8 cellular contexts compared by ENCODE assay signal in genomic region chr19:49113762-49114629, GRCh38. TPM values are rescaled to one million over a fixed set of nuclear protein-coding genes. Genes with fewer than 3 reads are reported as not detected.
DNase-seq lines count a peak whose midpoint lies in the region; ATAC-seq lines count a peak whose summit lies in the region.

Gene LIN7B (plus strand): TSS chr19:49114370. CDS start chr19:49114405, 35 bp downstream.

- peak within 1 kb of the TSS; percentile 83 for H3K4me3 ChIP-seq in right cardiac atrium (ENCODE audit: low read length)

- no peaks in the 10 kb centered on the region for H3K9me3 ChIP-seq in right cardiac atrium (ENCODE audit: control insufficient read depth, low read length)

- H3K27me3 ChIP-seq in right cardiac atrium (ENCODE audit: control insufficient read depth, insufficient read depth), result no peaks in the 10 kb centered on the region

- H3K4me1 ChIP-seq in right cardiac atrium (ENCODE audit: control insufficient read depth, insufficient read depth, low read length), result peaks cover 3% of the 10 kb centered on the region

- intact Hi-C loops in right cardiac atrium (cut with DNase I), result no loop called here

- DNase-seq in DMS153 (lab: John Stamatoyannopoulos, UW) (peak; percentile 40), NAMALWA (ENCODE audit: low spot score) (peak; percentile 85), T-helper 1 cell (peak; percentile 60 to 82 (median 68)), amygdala (lab: John Stamatoyannopoulos, UW) (peak in 45 of 56 donors; percentile 16 to 77 (median 46)), right cardiac atrium (peak; percentile 75 to 92 (median 91)), retina (peak; percentile 84)

- ATAC-seq in GM21825 (IDR thresholded peaks at IDR 0.05; ENCODE audit: unreplicated experiment) (peak; percentile 44), right cardiac atrium (peak; percentile 59 to 68), GM19395 (IDR thresholded peaks at IDR 0.05; ENCODE audit: unreplicated experiment) (no peak)

- 2% methylated on average over 66 of the region's 66 CpGs for WGBS in right cardiac atrium

- peak within 1 kb of the TSS; percentile 86 for H3K27ac ChIP-seq in right cardiac atrium (ENCODE audit: low read length)

RNA-seq across cellular contexts. Expression of gene LIN7B, which starts in this region (rescaled TPM):
- total RNA-seq in right cardiac atrium, result 10 to 100 TPM; 18.0 to 23.6 (median 19.7) TPM
- 33.4 TPM for polyA plus RNA-seq in right cardiac atrium

Comparison
In these comparisons a context has a peak if more than half of its experiments do, and no peak if none do; other contexts are left out.
1. DNase-seq: peak in every context shown above with its lines; median percentile 91 in right cardiac atrium; 85 in NAMALWA; 84 in retina; 68 in T-helper 1 cell; 46 in amygdala; 40 in DMS153.